21 cellular contexts compared by ENCODE assay signal in the genomic region with DNA sequence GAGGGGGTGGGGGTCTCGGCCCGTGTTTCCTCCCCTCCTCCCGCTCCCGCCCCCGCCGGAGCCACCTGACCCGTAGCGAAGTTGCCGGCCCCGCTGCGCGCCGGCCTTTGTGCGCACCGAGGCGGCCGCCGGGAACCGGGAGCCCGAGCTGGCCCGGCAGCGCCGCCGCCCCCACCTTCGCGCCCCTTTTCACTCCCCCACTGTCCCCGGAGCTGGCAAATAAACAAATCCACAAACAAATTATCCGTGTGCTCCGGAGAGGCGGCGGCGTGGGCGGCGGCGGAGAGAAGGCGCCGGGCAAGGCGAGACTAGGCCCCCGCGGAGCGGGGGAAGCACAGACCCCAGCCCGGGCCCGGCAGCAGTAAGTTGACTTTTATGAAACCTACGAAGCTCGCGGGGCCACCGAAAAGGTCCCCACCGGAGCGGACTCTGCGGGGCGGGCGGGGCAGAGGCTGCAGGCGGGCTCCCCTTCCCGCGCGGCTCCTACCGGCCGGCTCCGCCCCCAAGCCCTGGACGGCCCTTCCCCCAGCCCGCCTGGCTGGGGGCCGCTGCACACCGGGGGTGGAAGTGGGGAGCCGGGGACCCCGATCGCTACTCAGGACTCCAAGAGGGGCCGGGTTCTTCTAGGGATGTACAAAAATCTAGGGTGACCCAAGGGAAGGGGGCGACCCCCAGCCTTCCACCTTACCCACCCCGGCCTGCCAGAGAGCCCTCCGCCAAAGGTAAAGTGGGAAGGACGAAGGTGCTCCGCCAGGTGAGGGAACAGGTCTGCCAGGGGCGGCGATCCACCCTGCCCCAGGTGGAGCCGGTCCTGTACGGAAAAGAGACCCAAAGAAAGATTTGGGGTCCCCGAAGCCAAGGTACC. TPM values are rescaled to one million over a fixed set of nuclear protein-coding genes. Genes with fewer than 3 reads are reported as not detected.
DNase-seq lines count a peak whose midpoint lies in the region; ATAC-seq and TF ChIP-seq lines count a peak whose summit lies in the region.
"Had no signal": no experiment of that assay in that cellular context is flagged by ENCODE, and none has a peak within 500 bp of the region (broad histone marks: within the 10 kb centered on the region; RNA-seq: fewer than 3 reads in every experiment).

No MANE protein-coding gene starts in this region.

- peaks cover 50% of the 10 kb centered on the region for H3K4me1 Mint-ChIP-seq in brain

- CTCF ChIA-PET in A673 (lab: Charles Lee), result interaction anchor here (0.6 kb wide), 1 partner anchor 1562 kb away, joined by 7 read pairs; no protein-coding TSS in a partner anchor

- H3K36me3 ChIP-seq in A673 (ENCODE audit: insufficient read depth, low read length, poor library complexity, severe bottlenecking), result no peaks in the 10 kb centered on the region
- no peaks in the 10 kb centered on the region for H3K36me3 ChIP-seq in H7 (replicated peaks; ENCODE audit: control insufficient read depth, insufficient read depth, low read length)
- no peaks in the 10 kb centered on the region for H3K36me3 ChIP-seq in mesodermal cell (ENCODE audit: control insufficient read depth, insufficient read depth, low read length)
- H3K36me3 ChIP-seq: ascending aorta had no signal

- DNase-seq in A673 (ENCODE audit: low spot score) (no peak), H7 (peak; percentile 86), NCI-H446 treated with DMSO at 0.1 percent for 48 hours (lab: John Stamatoyannopoulos, UW) (no peak), NCI-H82 treated with DMSO at 0.1 percent for 48 hours (lab: John Stamatoyannopoulos, UW; ENCODE audit: unreplicated experiment) (no peak), 8988T (no peak)
- DNase-seq: activated CD4-positive, alpha-beta T cell treated with anti-CD3 and anti-CD28 coated beads, Interleukin-2, amount 50 U/mL, for 48 hours; activated naive CD4-positive, alpha-beta T cell treated with anti-CD3 and anti-CD28 coated beads for 36 hours; immature natural killer cell; NCI-H1436 treated with DMSO at 0.1 percent for 48 hours; NCI-H510A treated with DMSO at 0.1 percent for 48 hours; right cardiac atrium; SIG-M5; stimulated activated naive CD8-positive, alpha-beta T cell treated with anti-CD3 and anti-CD28 coated beads, Interleukin-15, Interleukin-2, amounts not matched to agents 100 U/mL and 50 U/mL, for 24 hours; T-helper 1 cell had no signal

- no peak for ATAC-seq in HG03469 (IDR thresholded peaks at IDR 0.05; ENCODE audit: unreplicated experiment)
- ATAC-seq: foreskin keratinocyte; HCT116; right cardiac atrium; stimulated activated naive CD8-positive, alpha-beta T cell treated with anti-CD3 and anti-CD28 coated beads, Interleukin-15, Interleukin-2, amounts not matched to agents 100 U/mL and 50 U/mL, for 24 hours had no signal

- H3K27ac ChIP-seq in A673 (ENCODE audit: low read depth, low read length, poor library complexity, severe bottlenecking), result no peak overlapping the region
- no peak overlapping the region for H3K27ac ChIP-seq in mesodermal cell (ENCODE audit: low read depth, low read length, severe bottlenecking)
- H3K27ac ChIP-seq: ascending aorta, foreskin keratinocyte had no signal

- H3K9me3 ChIP-seq in A673 (ENCODE audit: low read depth, low read length, poor library complexity, severe bottlenecking) (no peaks in the 10 kb centered on the region), mesodermal cell (ENCODE audit: control insufficient read depth, low read length) (no peaks in the 10 kb centered on the region)
- H3K9me3 ChIP-seq: ascending aorta had no signal

- no TSS peak for BruUV-seq in A673 (replicated peaks; lab: Mats Ljungman, UMichigan)

- TF ChIP-seq CTCF in A673 (conservative IDR thresholded peaks at IDR 0.05; ENCODE audit: low read depth, low read length), result no peak
- no peak for TF ChIP-seq CTCF in brain (conservative IDR thresholded peaks at IDR 0.05)

- peak overlapping the region in 4 of 5 experiments; percentile 65 to 82 (median 68) for H3K4me3 Mint-ChIP-seq in brain
- H3K4me3 Mint-ChIP-seq: activated naive CD4-positive, alpha-beta T cell treated with anti-CD3 and anti-CD28 coated beads for 36 hours had no signal

- intact Hi-C loops in A673 (cut with micrococcal nuclease; ENCODE audit: unreplicated experiment), result no loop called here

- H3K9me3 Mint-ChIP-seq in brain, result peaks cover 0 to 2% (median 0%) of the 10 kb centered on the region in 5 experiments
- H3K9me3 Mint-ChIP-seq: activated naive CD4-positive, alpha-beta T cell treated with anti-CD3 and anti-CD28 coated beads for 36 hours; immature natural killer cell; type B pancreatic cell had no signal

- H3K36me3 Mint-ChIP-seq in brain, result no peaks in the 10 kb centered on the region
- H3K36me3 Mint-ChIP-seq: immature natural killer cell, type B pancreatic cell had no signal

- peaks cover 81% of the 10 kb centered on the region for H3K27me3 ChIP-seq in A673 (replicated peaks; ENCODE audit: insufficient read depth, low read depth, low read length, poor library complexity)
- H3K27me3 ChIP-seq in H7 (ENCODE audit: control insufficient read depth, insufficient read depth, low read length), result peaks cover 58% of the 10 kb centered on the region

- H3K4me3 ChIP-seq in A673 (ENCODE audit: low read depth, low read length, poor library complexity, severe bottlenecking) (peak overlapping the region; percentile 34), H7 (ENCODE audit: insufficient read depth, low read depth, low read length) (peak overlapping the region; percentile 28), mesodermal cell (ENCODE audit: extremely low read depth, insufficient read depth, low read length, poor library complexity, severe bottlenecking) (peak overlapping the region; percentile 16)
- H3K4me3 ChIP-seq: ascending aorta had no signal

- WGBS in mesodermal cell (ENCODE audit: insufficient coverage in 2 of 2), 2 experiments, result 4 to 6% methylated on average over 36 of the region's 77 CpGs

- H3K4me1 ChIP-seq in A673 (ENCODE audit: insufficient read depth, low read length, poor library complexity, severe bottlenecking) (no peaks in the 10 kb centered on the region), mesodermal cell (ENCODE audit: control insufficient read depth, insufficient read depth, low read length, poor library complexity, severe bottlenecking) (peaks cover 11% of the 10 kb centered on the region)
- H3K4me1 ChIP-seq: foreskin keratinocyte had no signal

- POLR2A ChIA-PET in A673 (lab: Charles Lee; ENCODE audit: low non-redundant PET), result no interaction called here

- peaks cover 35% of the 10 kb centered on the region for H3K27me3 Mint-ChIP-seq in brain

- no peak overlapping the region for H3K27ac Mint-ChIP-seq in brain
- H3K27ac Mint-ChIP-seq: activated naive CD4-positive, alpha-beta T cell treated with anti-CD3 and anti-CD28 coated beads for 36 hours; immature natural killer cell had no signal

RNA-seq across cellular contexts. Expression of a gene that starts 40.7 kb away (rescaled TPM):
- total RNA-seq in A673 (2021), result 49.3 and 52.4 TPM in 2 replicates
- total RNA-seq in H7 (2014; rRNA removed; shearing (Covaris generic)), result 32.6 and 36.0 TPM in 2 replicates
- 41.3 TPM for polyA plus RNA-seq in brain (ENCODE audit: insufficient read depth, low read depth, low replicate concordance)
- 36.3 TPM for polyA plus RNA-seq in mesodermal cell (2013, experiment 1 of 2)
- 29.8 TPM for polyA plus RNA-seq in mesodermal cell (2013, experiment 2 of 2)
